ENCODE assay signal across 1 cellular context in the genomic region with DNA sequence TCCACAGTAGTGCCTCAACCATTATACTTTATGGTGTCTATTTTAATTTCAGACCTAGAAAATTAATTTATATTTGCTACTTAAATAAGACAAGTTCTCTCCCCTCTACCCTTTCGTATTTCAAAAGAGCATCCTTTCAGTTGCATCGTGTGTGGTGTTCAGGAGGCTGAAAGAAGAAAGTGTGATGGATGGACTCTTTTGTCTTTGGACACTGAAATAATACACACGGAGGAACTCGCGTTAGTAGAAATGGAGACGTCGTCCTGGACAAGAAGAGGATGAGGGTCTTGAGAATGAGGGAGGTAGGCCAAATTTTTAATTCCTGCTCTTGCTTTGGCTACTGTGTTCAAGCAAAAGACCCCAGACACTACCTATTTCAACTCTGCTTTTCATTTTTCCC.
TF ChIP-seq lines count a peak whose summit lies in the region.

No MANE protein-coding gene starts in this region.

TF ChIP-seq in HepG2, 621 proteins besides CTCF, POLR2A, EP300 and RAD21:
- TF ChIP-seq ZNF777 (CRISPR knock-in tag; IDR thresholded peaks at IDR 0.05) (no peak), KAT7 (CRISPR knock-in tag; IDR thresholded peaks at IDR 0.05; ENCODE audit: borderline replicate concordance) (0 out of 2 replicates have a peak, but pooled peaks have one; percentile 16)
TF ChIP-seq in HepG2: peak in this region for 1.
